2 cellular contexts compared by ENCODE assay signal in the genomic region with DNA sequence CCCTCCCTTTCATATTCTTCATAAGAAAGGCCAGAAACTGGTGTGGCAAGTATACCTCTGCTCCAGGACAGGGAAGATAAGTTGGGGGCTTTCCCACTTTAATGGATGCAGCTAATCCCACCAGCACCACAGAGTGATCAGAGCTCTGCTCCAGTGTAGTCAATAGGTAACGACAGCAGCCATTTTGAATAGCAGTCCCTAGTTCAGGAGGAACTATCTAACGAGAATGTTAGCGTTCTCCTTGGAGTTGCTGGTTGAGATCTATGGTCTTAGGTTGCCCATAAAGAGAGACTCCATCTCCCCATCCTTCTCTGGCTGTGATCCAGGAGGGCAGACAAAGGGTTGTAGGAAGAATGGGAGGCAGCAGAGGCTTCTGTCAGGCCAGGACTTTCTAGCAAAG.
TF ChIP-seq lines count a peak whose summit lies in the region.

No MANE protein-coding gene starts in this region.

TF ChIP-seq in GM23338, 12 proteins besides CTCF, POLR2A, EP300 and RAD21:
- TF ChIP-seq EZH2 (IDR thresholded peaks at IDR 0.05; ENCODE audit: low read depth, unreplicated experiment) (no peak), NANOG (IDR thresholded peaks at IDR 0.05; ENCODE audit: borderline replicate concordance) (no peak)
- TF ChIP-seq, protein P1, sequence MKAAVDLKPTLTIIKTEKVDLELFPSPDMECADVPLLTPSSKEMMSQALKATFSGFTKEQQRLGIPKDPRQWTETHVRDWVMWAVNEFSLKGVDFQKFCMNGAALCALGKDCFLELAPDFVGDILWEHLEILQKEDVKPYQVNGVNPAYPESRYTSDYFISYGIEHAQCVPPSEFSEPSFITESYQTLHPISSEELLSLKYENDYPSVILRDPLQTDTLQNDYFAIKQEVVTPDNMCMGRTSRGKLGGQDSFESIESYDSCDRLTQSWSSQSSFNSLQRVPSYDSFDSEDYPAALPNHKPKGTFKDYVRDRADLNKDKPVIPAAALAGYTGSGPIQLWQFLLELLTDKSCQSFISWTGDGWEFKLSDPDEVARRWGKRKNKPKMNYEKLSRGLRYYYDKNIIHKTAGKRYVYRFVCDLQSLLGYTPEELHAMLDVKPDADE (IDR thresholded peaks at IDR 0.05): no peak

TF ChIP-seq in H1, 55 proteins besides CTCF, POLR2A, EP300 and RAD21:
- TF ChIP-seq RFX5 (IDR thresholded peaks at IDR 0.05; ENCODE audit: borderline replicate concordance, low read depth, low read length) (no peak), SP1 (IDR thresholded peaks at IDR 0.05; ENCODE audit: low read depth, low read length) (no peak), YY1 (IDR thresholded peaks at IDR 0.05; ENCODE audit: low read depth, low read length) (peak; percentile 53; the same call in 1 of the 2 replicates), ZNF274 (IDR thresholded peaks at IDR 0.05; ENCODE audit: borderline replicate concordance, extremely low read depth, low read length) (no peak), PHF8 (conservative IDR thresholded peaks at IDR 0.05; ENCODE audit: low read depth, low read length) (no peak), BRCA1 (IDR thresholded peaks at IDR 0.05; ENCODE audit: low read depth, low read length) (no peak)
